10 cellular contexts compared by ENCODE assay signal in genomic region chr1:201917362-201918033, GRCh38. TPM values are rescaled to one million over a fixed set of nuclear protein-coding genes. Genes with fewer than 3 reads are reported as not detected.
DNase-seq lines count a peak whose midpoint lies in the region; ATAC-seq, FAIRE-seq and TF ChIP-seq lines count a peak whose summit lies in the region.
"Had no signal": no experiment of that assay in that cellular context is flagged by ENCODE, and none has a peak within 500 bp of the region (broad histone marks: within the 10 kb centered on the region; RNA-seq: fewer than 3 reads in every experiment).

No MANE protein-coding gene starts in this region.

- intact Hi-C loops in mammary epithelial cell (cut with micrococcal nuclease) (no loop called here), kidney (cut with DNase I) (no loop called here), spleen (cut with DNase I; ENCODE audit: low total_unique reads) (no loop called here)

- H2AFZ ChIP-seq in mammary epithelial cell (ENCODE audit: low read depth, low read length): peak overlapping the region; percentile 35

- 87% methylated on average over 7 of the region's 7 CpGs for WGBS in mammary epithelial cell (ENCODE audit: low coverage, missing lambda C conversion rate)
- WGBS in spleen, 5 donors: 73 to 89% (median 87%) methylated on average over 7 of the region's 7 CpGs

- H3K9ac ChIP-seq in mammary epithelial cell (ENCODE audit: insufficient read depth, low read length) (no peak overlapping the region), kidney (ENCODE audit: low read length in 2 of 2) (no peak overlapping the region)
- H3K9ac ChIP-seq: KMS-11 had no signal

- no peaks in the 10 kb centered on the region for H3K79me2 ChIP-seq in mammary epithelial cell (ENCODE audit: insufficient read depth, low read length)

- H4K20me1 ChIP-seq in mammary epithelial cell (ENCODE audit: insufficient read depth, low read length): no peaks in the 10 kb centered on the region

- peak; percentile 93 for DNase-seq in HCEC 1CT
- DNase-seq in mammary epithelial cell: peak; percentile 61
- DNase-seq in kidney: no peak
- no peak for DNase-seq in spleen
- no peak for DNase-seq in NCI-H69 (lab: John Stamatoyannopoulos, UW)
- no peak for DNase-seq in activated T-cell treated with anti-CD3 and anti-CD28 coated beads, Interleukin-2, amount 50 U/mL, for 24 hours
- no peak for DNase-seq in ureter (ENCODE audit: low spot score)
- DNase-seq: activated T-cell treated with anti-CD3 and anti-CD28 coated beads, Interleukin-2, amount 50 U/mL, for 1 hour had no signal

- H3K27me3 ChIP-seq in mammary epithelial cell (ENCODE audit: insufficient read depth, low read length) (no peaks in the 10 kb centered on the region), spleen (replicated peaks in 1 of 7) (peaks cover 0 to 4% (median 0%) of the 10 kb centered on the region in 7 donors)

- no peak overlapping the region for H3K4me2 ChIP-seq in mammary epithelial cell (ENCODE audit: insufficient read depth, low read depth, low read length)
- H3K4me2 ChIP-seq: KMS-11 had no signal

- CTCF ChIA-PET in mammary epithelial cell (lab: Charles Lee; ENCODE audit: low non-redundant PET): no interaction called here

- dilution Hi-C loops in mammary epithelial cell (cut with HindIII; ENCODE audit: low sequenced_read_pairs): no loop called here

- no peaks in the 10 kb centered on the region for H3K36me3 Mint-ChIP-seq in activated T-cell treated with anti-CD3 and anti-CD28 coated beads, Interleukin-2, amount 50 U/mL, for 24 hours (ENCODE audit: low read depth)

- H3K4me3 ChIP-seq in mammary epithelial cell (replicated peaks in 1 of 3; ENCODE audit: insufficient read depth in 1 of 3, low read depth in 2 of 3, low read length in 3 of 3) (no peak overlapping the region), kidney (ENCODE audit: low read length in 2 of 2) (no peak overlapping the region), spleen (no peak overlapping the region)

- no peak for FAIRE-seq in kidney (lab: Jason Lieb, UNC)

- peaks cover 17% of the 10 kb centered on the region for H3K27me3 Mint-ChIP-seq in activated T-cell treated with anti-CD3 and anti-CD28 coated beads, Interleukin-2, amount 50 U/mL, for 24 hours

- H3K4me1 ChIP-seq in mammary epithelial cell (ENCODE audit: insufficient read depth, low read length): peaks cover 16% of the 10 kb centered on the region
- peaks cover 8 to 9% of the 10 kb centered on the region in 2 donors for H3K4me1 ChIP-seq in kidney (ENCODE audit: control insufficient read depth in 1 of 2, insufficient read depth in 1 of 2, low read depth in 1 of 2, low read length in 2 of 2)
- peaks cover 0 to 12% (median 1%) of the 10 kb centered on the region in 6 donors for H3K4me1 ChIP-seq in spleen

- no peak overlapping the region for H3K27ac Mint-ChIP-seq in activated T-cell treated with anti-CD3 and anti-CD28 coated beads, Interleukin-2, amount 50 U/mL, for 24 hours

- no peaks in the 10 kb centered on the region for H3K9me3 Mint-ChIP-seq in activated T-cell treated with anti-CD3 and anti-CD28 coated beads, Interleukin-2, amount 50 U/mL, for 24 hours

- H3K27ac ChIP-seq in mammary epithelial cell (ENCODE audit: insufficient read depth, low read depth, low read length) (no peak overlapping the region), kidney (ENCODE audit: low read depth in 2 of 2, low read length in 2 of 2) (peak overlapping the region; percentile 71 to 72), spleen (peak overlapping the region in 5 of 8 donors; percentile 2 to 54 (median 53))
- H3K27ac ChIP-seq: KMS-11 had no signal

- no TSS peak for BruUV-seq in mammary epithelial cell (replicated peaks; lab: Mats Ljungman, UMichigan)

- TF ChIP-seq POLR2A in spleen (IDR thresholded peaks at IDR 0.05): no peak

- no peak for ATAC-seq in GM19395 (IDR thresholded peaks at IDR 0.05; ENCODE audit: unreplicated experiment)

- H3K4me1 Mint-ChIP-seq in activated T-cell treated with anti-CD3 and anti-CD28 coated beads, Interleukin-2, amount 50 U/mL, for 24 hours (ENCODE audit: low read depth): no peaks in the 10 kb centered on the region

- TF ChIP-seq CTCF in mammary epithelial cell (conservative IDR thresholded peaks at IDR 0.05 in 1 of 2, IDR thresholded peaks at IDR 0.05 in 1 of 2; ENCODE audit: extremely low read depth in 1 of 2, insufficient read depth in 1 of 2, low read depth in 1 of 2, low read length in 2 of 2): no peak
- TF ChIP-seq CTCF in kidney (IDR thresholded peaks at IDR 0.05; ENCODE audit: borderline replicate concordance, extremely low read depth, insufficient read depth): no peak
- no peak for TF ChIP-seq CTCF in spleen (IDR thresholded peaks at IDR 0.05 in 8 of 11, conservative IDR thresholded peaks at IDR 0.05 in 3 of 11)

- no peak overlapping the region for H3K4me3 Mint-ChIP-seq in activated T-cell treated with anti-CD3 and anti-CD28 coated beads, Interleukin-2, amount 50 U/mL, for 24 hours

- no peaks in the 10 kb centered on the region for H3K36me3 ChIP-seq in mammary epithelial cell (ENCODE audit: insufficient read depth, low read length)
- H3K36me3 ChIP-seq in kidney (ENCODE audit: control insufficient read depth in 1 of 2, insufficient read depth in 2 of 2, low read length in 2 of 2): no peaks in the 10 kb centered on the region
- H3K36me3 ChIP-seq in spleen: no peaks in the 10 kb centered on the region

- H3K9me3 ChIP-seq in mammary epithelial cell (replicated peaks; ENCODE audit: insufficient read depth, low read length) (no peaks in the 10 kb centered on the region), kidney (ENCODE audit: control insufficient read depth in 1 of 2, low read length in 2 of 2) (no peaks in the 10 kb centered on the region), spleen (no peaks in the 10 kb centered on the region)

- in situ Hi-C loops in mammary epithelial cell (cut with MboI; ENCODE audit: low sequenced_read_pairs in 2 of 2): no loop called here

RNA-seq across cellular contexts. Expression of gene SHISA4, which starts 28.8 kb away (rescaled TPM):
- total RNA-seq in mammary epithelial cell (10 to 100 TPM; 11.7 to 18.3 TPM), kidney (10.4 TPM), spleen (10 to 100 TPM in 1 of 7 donors, 1 to 10 TPM in 6; 4.8 to 13.3 (median 8.0) TPM), ureter (11.6 TPM)
- polyA plus RNA-seq in mammary epithelial cell (14.3 TPM), kidney (ENCODE audit: insufficient read depth, low read depth, low replicate concordance) (37.6 TPM), spleen (1 to 10 TPM; 3.2 to 4.3 (median 3.9) TPM)
- 5.9 TPM for polyA minus RNA-seq in mammary epithelial cell

RNA-seq across cellular contexts. Expression of gene LMOD1, which starts 28.9 kb away (rescaled TPM):
- total RNA-seq in mammary epithelial cell: 10 to 100 TPM in 1 of 2 donors, not detected in 1; 29.5 TPM
- polyA plus RNA-seq in mammary epithelial cell: not detected
- polyA minus RNA-seq in mammary epithelial cell: not detected
- total RNA-seq in kidney: 33.3 TPM
- 9.5 TPM for polyA plus RNA-seq in kidney (ENCODE audit: insufficient read depth, low read depth, low replicate concordance)
- total RNA-seq in spleen: 10 to 100 TPM; 10.2 to 21.0 (median 12.5) TPM
- polyA plus RNA-seq in spleen: 10 to 100 TPM in 1 of 3 donors, 1 to 10 TPM in 2; 4.2 to 11.5 (median 7.6) TPM
- total RNA-seq in ureter: 123 TPM

RNA-seq across cellular contexts. Expression of gene TIMM17A, which starts 37.8 kb away (rescaled TPM):
- 10 to 100 TPM; 44.5 to 69.9 TPM for total RNA-seq in mammary epithelial cell
- 64.3 TPM for polyA plus RNA-seq in mammary epithelial cell
- polyA minus RNA-seq in mammary epithelial cell: 46.9 TPM
- total RNA-seq in kidney: 40.8 TPM
- 73.2 TPM for polyA plus RNA-seq in kidney (ENCODE audit: insufficient read depth, low read depth, low replicate concordance)
- 10 to 100 TPM; 20.8 to 31.7 (median 28.1) TPM for total RNA-seq in spleen
- polyA plus RNA-seq in spleen: 10 to 100 TPM; 30.1 to 38.3 (median 30.6) TPM
- total RNA-seq in ureter: 41.4 TPM

Comparison
In these comparisons a context has a peak if more than half of its experiments do, and no peak if none do; other contexts are left out.
1. DNase-seq: peak in HCEC 1CT (single experiment) and mammary epithelial cell (single experiment); none in kidney (single experiment), spleen (single experiment), NCI-H69 (single experiment), activated T-cell treated with anti-CD3 and anti-CD28 coated beads, Interleukin-2, amount 50 U/mL, for 24 hours (single experiment) and ureter (single experiment).